In genomic region chr2:111355022-111355807, GRCh38 we compare ENCODE assay signal across 8 cellular contexts.
A peak's percentile ranks its signal among the peaks of the same experiment; 100 is the strongest.
DNase-seq lines count a peak whose midpoint lies in the region; ATAC-seq and TF ChIP-seq lines count a peak whose summit lies in the region.
"Not testable (repeated sequence)": the region's sequence is repeated elsewhere in the genome, so short reads cannot be mapped to it uniquely, and the experiment has no call there.

No MANE protein-coding gene starts in this region.

- not testable (repeated sequence) for H3K4me3 ChIP-seq in adrenal gland, coronary artery, heart left ventricle, sigmoid colon, tibial artery

- TF ChIP-seq POLR2A in adrenal gland (IDR thresholded peaks at IDR 0.05); heart left ventricle (IDR thresholded peaks at IDR 0.05); sigmoid colon (IDR thresholded peaks at IDR 0.05): not testable (repeated sequence)

- peak; percentile 82 to 91 (median 88) for ATAC-seq in heart left ventricle

- H3K36me3 Mint-ChIP-seq in nephron (ENCODE audit: low read depth), result not testable (repeated sequence)

- H3K4me3 Mint-ChIP-seq in nephron, result peak overlapping the region in 2 of 3 experiments; percentile 24 to 31

- H3K27me3 ChIP-seq in adrenal gland, heart left ventricle, sigmoid colon, tibial artery: not testable (repeated sequence)

- H3K36me3 ChIP-seq in adrenal gland (replicated peaks in 1 of 2); heart left ventricle; sigmoid colon; tibial artery: not testable (repeated sequence)

- not testable (repeated sequence) for H3K4me1 ChIP-seq in adrenal gland (replicated peaks in 1 of 2); sigmoid colon
- H3K4me1 ChIP-seq in heart left ventricle (peaks cover 0 to 19% (median 0%) of the 10 kb centered on the region in 12 donors), tibial artery (peaks cover 0 to 19% (median 6%) of the 10 kb centered on the region in 4 donors)

- DNase-seq in EH (ENCODE audit: low read depth), result peak; percentile 8
- DNase-seq in adrenal gland, result peak in 4 of 7 donors; percentile 22 to 58 (median 30)
- peak; percentile 79 for DNase-seq in coronary artery (ENCODE audit: low spot score)
- DNase-seq in heart left ventricle, result peak; percentile 40 to 70 (median 58)
- DNase-seq in islet precursor cell, result peak; percentile 28
- peak; percentile 57 for DNase-seq in sigmoid colon
- peak; percentile 40 to 86 for DNase-seq in tibial artery

- H3K27me3 Mint-ChIP-seq in nephron (ENCODE audit: low read depth), result not testable (repeated sequence)

- 23 to 49% (median 45%) methylated on average over 3 to 6 of the region's 12 CpGs for WGBS in adrenal gland, 4 donors
- 0 to 54% (median 39%) methylated on average over 1 to 7 of the region's 12 CpGs for WGBS in heart left ventricle, 4 donors
- WGBS in sigmoid colon, 2 donors, result 62 to 90% methylated on average over 7 of the region's 12 CpGs

- H3K9me3 Mint-ChIP-seq in nephron, result not testable (repeated sequence)

- intact Hi-C loops in adrenal gland (cut with DNase I); heart left ventricle (cut with DNase I); sigmoid colon (cut with DNase I); tibial artery (cut with DNase I; ENCODE audit: low total_unique reads): not testable (repeated sequence)

- not testable (repeated sequence) for TF ChIP-seq EP300 in sigmoid colon (IDR thresholded peaks at IDR 0.05)

- TF ChIP-seq CTCF in adrenal gland (IDR thresholded peaks at IDR 0.05); coronary artery (IDR thresholded peaks at IDR 0.05); heart left ventricle (IDR thresholded peaks at IDR 0.05); nephron (IDR thresholded peaks at IDR 0.05; ENCODE audit: unreplicated experiment in 3 of 3); sigmoid colon (IDR thresholded peaks at IDR 0.05); tibial artery (IDR thresholded peaks at IDR 0.05): not testable (repeated sequence)

- not testable (repeated sequence) for H3K9me3 ChIP-seq in adrenal gland (replicated peaks in 1 of 3); heart left ventricle; sigmoid colon; tibial artery

- not testable (repeated sequence) for H3K27ac ChIP-seq in adrenal gland
- H3K27ac ChIP-seq in coronary artery, result peak overlapping the region; percentile 67 to 83
- peak overlapping the region in 9 of 12 donors; percentile 18 to 81 (median 60) for H3K27ac ChIP-seq in heart left ventricle
- peak overlapping the region in 2 of 4 donors; percentile 27 to 30 for H3K27ac ChIP-seq in sigmoid colon
- peak overlapping the region; percentile 72 for H3K27ac ChIP-seq in tibial artery

- peak overlapping the region; percentile 78 to 87 (median 87) for H3K27ac Mint-ChIP-seq in nephron

- H3K4me1 Mint-ChIP-seq in nephron, result not testable (repeated sequence)

Comparison
In these comparisons a context has a peak if more than half of its experiments do, and no peak if none do; other contexts are left out.
1. DNase-seq: peak in every context shown above with its lines; median percentile 79 in coronary artery; 63 in tibial artery; 58 in heart left ventricle; 57 in sigmoid colon; 30 in adrenal gland; 28 in islet precursor cell; 8 in EH.